9 cellular contexts compared by ENCODE assay signal in genomic region chr18:57780318-57781127, GRCh38. TPM values are rescaled to one million over a fixed set of nuclear protein-coding genes. Genes with fewer than 3 reads are reported as not detected.
DNase-seq lines count a peak whose midpoint lies in the region; ATAC-seq and TF ChIP-seq lines count a peak whose summit lies in the region.
"Had no signal": no experiment of that assay in that cellular context is flagged by ENCODE, and none has a peak within 500 bp of the region (broad histone marks: within the 10 kb centered on the region; RNA-seq: fewer than 3 reads in every experiment).

No MANE protein-coding gene starts in this region.

- no peaks in the 10 kb centered on the region for H4K20me1 ChIP-seq in HCT116 (ENCODE audit: insufficient read depth)

- no peaks in the 10 kb centered on the region for H3K27me3 ChIP-seq in HCT116 (ENCODE audit: insufficient read depth, low read length)
- H3K27me3 ChIP-seq in sigmoid colon: no peaks in the 10 kb centered on the region

- no peak for TF ChIP-seq RAD21 in HCT116 (IDR thresholded peaks at IDR 0.05; ENCODE audit: low read depth)

- H3K4me1 ChIP-seq in HCT116 (ENCODE audit: control insufficient read depth in 1 of 2, insufficient read depth in 2 of 2, low read length in 2 of 2) (peaks cover 42 to 71% of the 10 kb centered on the region in 2 experiments), sigmoid colon (peaks cover 0 to 80% (median 53%) of the 10 kb centered on the region in 4 donors)

- H3K27ac Mint-ChIP-seq in activated naive CD4-positive, alpha-beta T cell treated with anti-CD3 and anti-CD28 coated beads for 36 hours: no peak overlapping the region
- no peak overlapping the region for H3K27ac Mint-ChIP-seq in T-helper 2 cell treated with Interferon-gamma antibody and Interleukin-4, amounts not matched to agents 5 μg/mL and 100 μg/mL, for 36 hours
- H3K27ac Mint-ChIP-seq: IgD-negative memory B cell had no signal

- peaks cover 10% of the 10 kb centered on the region for H3K4me1 Mint-ChIP-seq in activated naive CD4-positive, alpha-beta T cell treated with anti-CD3 and anti-CD28 coated beads for 36 hours (ENCODE audit: low read depth)
- H3K4me1 Mint-ChIP-seq in T-helper 2 cell treated with Interferon-gamma antibody and Interleukin-4, amounts not matched to agents 5 μg/mL and 100 μg/mL, for 36 hours (ENCODE audit: low read depth): peaks cover 6% of the 10 kb centered on the region

- H3K4me2 ChIP-seq in HCT116 (ENCODE audit: low read length): peak overlapping the region; percentile 49

- no peaks in the 10 kb centered on the region for H3K9me3 ChIP-seq in HCT116 (ENCODE audit: control insufficient read depth in 1 of 2, insufficient read depth in 1 of 2, low read depth in 1 of 2, low read length in 2 of 2)
- no peaks in the 10 kb centered on the region for H3K9me3 ChIP-seq in sigmoid colon

- intact Hi-C loops in HCT116 (cut with micrococcal nuclease): no loop called here
- intact Hi-C loops in sigmoid colon (cut with DNase I): no loop called here
- intact Hi-C loops in activated naive CD4-positive, alpha-beta T cell treated with anti-CD3 and anti-CD28 coated beads for 36 hours (cut with micrococcal nuclease): no loop called here

- H3K27me3 Mint-ChIP-seq in activated naive CD4-positive, alpha-beta T cell treated with anti-CD3 and anti-CD28 coated beads for 36 hours (ENCODE audit: low read depth): no peaks in the 10 kb centered on the region
- no peaks in the 10 kb centered on the region for H3K27me3 Mint-ChIP-seq in T-helper 2 cell treated with Interferon-gamma antibody and Interleukin-4, amounts not matched to agents 5 μg/mL and 100 μg/mL, for 36 hours (ENCODE audit: low read depth)
- H3K27me3 Mint-ChIP-seq: IgD-negative memory B cell had no signal

- no peak overlapping the region for H3K4me3 Mint-ChIP-seq in activated naive CD4-positive, alpha-beta T cell treated with anti-CD3 and anti-CD28 coated beads for 36 hours
- H3K4me3 Mint-ChIP-seq in T-helper 2 cell treated with Interferon-gamma antibody and Interleukin-4, amounts not matched to agents 5 μg/mL and 100 μg/mL, for 36 hours: no peak overlapping the region
- H3K4me3 Mint-ChIP-seq: IgD-negative memory B cell had no signal

- H3K27ac ChIP-seq in HCT116 (ENCODE audit: low read depth, low read length) (no peak overlapping the region), epithelial cell of prostate (peak overlapping the region; percentile 51), sigmoid colon (peak overlapping the region; percentile 62 to 92 (median 72))

- RAD21 ChIA-PET in HCT116 (lab: Charles Lee; ENCODE audit: low non-redundant PET in 1 of 2, low total read pairs in 2 of 2, uncharacterized antibody in 2 of 2, unreplicated experiment in 2 of 2): no interaction called here

- TF ChIP-seq CTCF in HCT116 (IDR thresholded peaks at IDR 0.05 in 2 of 3, conservative IDR thresholded peaks at IDR 0.05 in 1 of 3; ENCODE audit: borderline replicate concordance in 1 of 3, insufficient read depth in 1 of 3, low read depth in 2 of 3, low read length in 2 of 3) (no peak), sigmoid colon (IDR thresholded peaks at IDR 0.05) (no peak)

- H2AFZ ChIP-seq in HCT116 (ENCODE audit: low read depth, low read length, poor library complexity, severe bottlenecking): no peak overlapping the region

- POLR2A ChIA-PET in HCT116 (lab: Charles Lee): no interaction called here

- no peak overlapping the region for H3K4me3 ChIP-seq in HCT116 (replicated peaks in 1 of 2; ENCODE audit: low read depth in 1 of 2, low read length in 2 of 2)
- H3K4me3 ChIP-seq in sigmoid colon: no peak overlapping the region

- H3K9me2 ChIP-seq in HCT116 (ENCODE audit: insufficient read depth): no peaks in the 10 kb centered on the region

- no peak overlapping the region for H3K9ac ChIP-seq in HCT116 (ENCODE audit: low read length)

- 6 to 18% methylated on average over 6 of the region's 6 CpGs for WGBS in sigmoid colon, 2 donors

- H3K79me2 ChIP-seq in HCT116 (ENCODE audit: insufficient read depth, low read length): no peaks in the 10 kb centered on the region

- H3K36me3 Mint-ChIP-seq in activated naive CD4-positive, alpha-beta T cell treated with anti-CD3 and anti-CD28 coated beads for 36 hours (ENCODE audit: low read depth): no peaks in the 10 kb centered on the region
- no peaks in the 10 kb centered on the region for H3K36me3 Mint-ChIP-seq in T-helper 2 cell treated with Interferon-gamma antibody and Interleukin-4, amounts not matched to agents 5 μg/mL and 100 μg/mL, for 36 hours (ENCODE audit: low read depth)

- DNase-seq in DMS53 (lab: John Stamatoyannopoulos, UW): peak; percentile 60
- DNase-seq in HCT116 (ENCODE audit: low read depth, low spot score): no peak
- DNase-seq in NCI-H748 (lab: John Stamatoyannopoulos, UW; ENCODE audit: unreplicated experiment): peak; percentile 84
- no peak for DNase-seq in epithelial cell of prostate (ENCODE audit: low read depth, low spot score)
- no peak for DNase-seq in sigmoid colon
- no peak for DNase-seq in activated naive CD4-positive, alpha-beta T cell treated with anti-CD3 and anti-CD28 coated beads for 36 hours
- DNase-seq in T-helper 2 cell treated with Interferon-gamma antibody and Interleukin-4, amounts not matched to agents 5 μg/mL and 100 μg/mL, for 36 hours (ENCODE audit: low spot score): no peak
- no peak for DNase-seq in cortex of kidney (lab: John Stamatoyannopoulos, UW)

- no peaks in the 10 kb centered on the region for H3K36me3 ChIP-seq in HCT116 (ENCODE audit: control insufficient read depth in 1 of 2, insufficient read depth in 2 of 2, low read length in 2 of 2)
- no peaks in the 10 kb centered on the region for H3K36me3 ChIP-seq in sigmoid colon

- TF ChIP-seq EP300 in sigmoid colon (IDR thresholded peaks at IDR 0.05): peak in 1 of 4 donors; percentile 3

- BruUV-seq in HCT116 (replicated peaks; lab: Mats Ljungman, UMichigan): no TSS peak

- ATAC-seq in HCT116: no peak

- TF ChIP-seq POLR2A in HCT116 (IDR thresholded peaks at IDR 0.05; ENCODE audit: borderline replicate concordance, extremely low read depth, insufficient read depth, insufficient read length) (no peak), sigmoid colon (IDR thresholded peaks at IDR 0.05) (no peak)

- no peaks in the 10 kb centered on the region for H3K9me3 Mint-ChIP-seq in activated naive CD4-positive, alpha-beta T cell treated with anti-CD3 and anti-CD28 coated beads for 36 hours
- no peaks in the 10 kb centered on the region for H3K9me3 Mint-ChIP-seq in T-helper 2 cell treated with Interferon-gamma antibody and Interleukin-4, amounts not matched to agents 5 μg/mL and 100 μg/mL, for 36 hours
- H3K9me3 Mint-ChIP-seq: IgD-negative memory B cell had no signal

- CTCF ChIA-PET in HCT116 (lab: Charles Lee): no interaction called here
- CTCF ChIA-PET in activated naive CD4-positive, alpha-beta T cell treated with anti-CD3 and anti-CD28 coated beads for 36 hours (lab: Charles Lee): interaction anchor here (1.0 kb wide), 1 partner anchor 9 kb away, joined by 3 read pairs; no protein-coding TSS in a partner anchor

TF ChIP-seq in HCT116, 20 proteins besides CTCF, POLR2A, EP300 and RAD21:
- TF ChIP-seq SRF (IDR thresholded peaks at IDR 0.05; ENCODE audit: low read depth) (peak; percentile 85; the same call in 1 of the 2 replicates), EZH2 (IDR thresholded peaks at IDR 0.05) (no peak), SIN3A (IDR thresholded peaks at IDR 0.05; ENCODE audit: low read depth) (no peak), SP1 (IDR thresholded peaks at IDR 0.05; ENCODE audit: low read depth) (peak; percentile 16; the same call in 1 of the 2 replicates), EGR1 (IDR thresholded peaks at IDR 0.05; ENCODE audit: low read depth) (no peak)
TF ChIP-seq in HCT116: peak in this region for 2.

RNA-seq across cellular contexts. Expression of gene ATP8B1, which starts 22.6 kb away (rescaled TPM):
- total RNA-seq in HCT116 (2021; ENCODE audit: unreplicated experiment) (15.9 TPM), sigmoid colon (10 to 100 TPM in 2 of 4 donors, 1 to 10 TPM in 2; 8.1 to 18.0 (median 11.6) TPM)
- 8.1 and 8.6 TPM in 2 replicates for polyA plus RNA-seq in HCT116 (2012)
- polyA plus RNA-seq in sigmoid colon: 10 to 100 TPM; 24.0 to 94.1 (median 24.3) TPM
- total RNA-seq in activated naive CD4-positive, alpha-beta T cell treated with anti-CD3 and anti-CD28 coated beads for 36 hours: not detected

Comparison
In these comparisons a context has a peak if more than half of its experiments do, and no peak if none do; other contexts are left out.
1. DNase-seq: peak in DMS53 (single experiment) and NCI-H748 (single experiment); none in HCT116 (single experiment), epithelial cell of prostate (single experiment), sigmoid colon (single experiment), activated naive CD4-positive, alpha-beta T cell treated with anti-CD3 and anti-CD28 coated beads for 36 hours (single experiment), T-helper 2 cell treated with Interferon-gamma antibody and Interleukin-4, amounts not matched to agents 5 μg/mL and 100 μg/mL, for 36 hours (single experiment) and cortex of kidney (single experiment).
2. RNA of gene ATP8B1, which starts 22.6 kb away (total RNA-seq): 15.9 TPM in HCT116 (single experiment) and 8.1 to 18.0 TPM in sigmoid colon; not detected in activated naive CD4-positive, alpha-beta T cell treated with anti-CD3 and anti-CD28 coated beads for 36 hours; every median in the first group is over 4 times any median in the second.